ENCODE assay signal across 1 cellular context in genomic region chr7:12640299-12641096, GRCh38.
TF ChIP-seq lines count a peak whose summit lies in the region.

No MANE protein-coding gene starts in this region.

TF ChIP-seq in HepG2, 621 proteins besides CTCF, POLR2A, EP300 and RAD21 (continued from another document and continues in another):
- TF ChIP-seq HOMEZ (CRISPR knock-in tag; IDR thresholded peaks at IDR 0.05; ENCODE audit: low read depth) (peak; percentile 74; the same call in 1 of the 2 replicates), FOXA1 (IDR thresholded peaks at IDR 0.05) (no peak), FOXA1 (CRISPR knock-in tag; IDR thresholded peaks at IDR 0.05) (peak; percentile 86), MEIS1 (CRISPR knock-in tag; IDR thresholded peaks at IDR 0.05; ENCODE audit: borderline replicate concordance) (no peak), SRSF4 (IDR thresholded peaks at IDR 0.05; ENCODE audit: low read depth, low read length, poor library complexity, severe bottlenecking) (no peak), ZBTB10 (CRISPR knock-in tag; IDR thresholded peaks at IDR 0.05; ENCODE audit: borderline replicate concordance) (no peak), SNAI1 (CRISPR knock-in tag; IDR thresholded peaks at IDR 0.05; ENCODE audit: borderline replicate concordance) (peak; percentile 66; the same call in 1 of the 2 replicates), THAP11 (CRISPR knock-in tag; IDR thresholded peaks at IDR 0.05) (no peak; the same call in 1 of the 2 replicates), ZBTB7B (CRISPR knock-in tag; IDR thresholded peaks at IDR 0.05) (peak; percentile 28; the same call in 1 of the 2 replicates), CENPX (CRISPR knock-in tag; IDR thresholded peaks at IDR 0.05) (no peak), TARDBP (CRISPR knock-in tag; IDR thresholded peaks at IDR 0.05) (peak; percentile 55), MAFG (CRISPR knock-in tag; IDR thresholded peaks at IDR 0.05) (no peak), IRF2 (CRISPR knock-in tag; IDR thresholded peaks at IDR 0.05) (0 out of 2 replicates have a peak, but pooled peaks have one; percentile 51), FLYWCH1 (CRISPR knock-in tag; IDR thresholded peaks at IDR 0.05) (no peak), HOXA7 (CRISPR knock-in tag; IDR thresholded peaks at IDR 0.05) (no peak), POLR2AphosphoS5 (IDR thresholded peaks at IDR 0.05; ENCODE audit: low read depth, low read length) (no peak), KLF16 (CRISPR knock-in tag; IDR thresholded peaks at IDR 0.05) (peak in 1 of 2 experiments; percentile 37; a peak in 1 of 4 replicates), PBX2 (CRISPR knock-in tag; IDR thresholded peaks at IDR 0.05) (no peak), RNF2 (conservative IDR thresholded peaks at IDR 0.05; ENCODE audit: low read depth) (no peak), SIX4 (CRISPR knock-in tag; IDR thresholded peaks at IDR 0.05) (peak; percentile 34; the same call in 1 of the 2 replicates), SMARCE1 (IDR thresholded peaks at IDR 0.05; ENCODE audit: borderline replicate concordance) (no peak), LCORL (IDR thresholded peaks at IDR 0.05) (no peak), LCORL (CRISPR knock-in tag; IDR thresholded peaks at IDR 0.05) (no peak), TOPORS (CRISPR knock-in tag; IDR thresholded peaks at IDR 0.05) (no peak), NFE2L1 (CRISPR knock-in tag; IDR thresholded peaks at IDR 0.05; ENCODE audit: borderline replicate concordance) (no peak), MTA3 (CRISPR knock-in tag; IDR thresholded peaks at IDR 0.05) (no peak), ZSCAN21 (CRISPR knock-in tag; IDR thresholded peaks at IDR 0.05; ENCODE audit: borderline replicate concordance) (no peak), ZFAT (CRISPR knock-in tag; conservative IDR thresholded peaks at IDR 0.05) (no peak), ZNF574 (CRISPR knock-in tag; IDR thresholded peaks at IDR 0.05) (no peak; the same call in 1 of the 2 replicates), TSC22D2 (CRISPR knock-in tag; IDR thresholded peaks at IDR 0.05; ENCODE audit: borderline replicate concordance) (no peak)
- TF ChIP-seq, protein P1, sequence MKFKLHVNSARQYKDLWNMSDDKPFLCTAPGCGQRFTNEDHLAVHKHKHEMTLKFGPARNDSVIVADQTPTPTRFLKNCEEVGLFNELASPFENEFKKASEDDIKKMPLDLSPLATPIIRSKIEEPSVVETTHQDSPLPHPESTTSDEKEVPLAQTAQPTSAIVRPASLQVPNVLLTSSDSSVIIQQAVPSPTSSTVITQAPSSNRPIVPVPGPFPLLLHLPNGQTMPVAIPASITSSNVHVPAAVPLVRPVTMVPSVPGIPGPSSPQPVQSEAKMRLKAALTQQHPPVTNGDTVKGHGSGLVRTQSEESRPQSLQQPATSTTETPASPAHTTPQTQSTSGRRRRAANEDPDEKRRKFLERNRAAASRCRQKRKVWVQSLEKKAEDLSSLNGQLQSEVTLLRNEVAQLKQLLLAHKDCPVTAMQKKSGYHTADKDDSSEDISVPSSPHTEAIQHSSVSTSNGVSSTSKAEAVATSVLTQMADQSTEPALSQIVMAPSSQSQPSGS (CRISPR knock-in tag; IDR thresholded peaks at IDR 0.05) = peak; percentile 63; the same call in 1 of the 2 replicates
- TF ChIP-seq, protein P2, sequence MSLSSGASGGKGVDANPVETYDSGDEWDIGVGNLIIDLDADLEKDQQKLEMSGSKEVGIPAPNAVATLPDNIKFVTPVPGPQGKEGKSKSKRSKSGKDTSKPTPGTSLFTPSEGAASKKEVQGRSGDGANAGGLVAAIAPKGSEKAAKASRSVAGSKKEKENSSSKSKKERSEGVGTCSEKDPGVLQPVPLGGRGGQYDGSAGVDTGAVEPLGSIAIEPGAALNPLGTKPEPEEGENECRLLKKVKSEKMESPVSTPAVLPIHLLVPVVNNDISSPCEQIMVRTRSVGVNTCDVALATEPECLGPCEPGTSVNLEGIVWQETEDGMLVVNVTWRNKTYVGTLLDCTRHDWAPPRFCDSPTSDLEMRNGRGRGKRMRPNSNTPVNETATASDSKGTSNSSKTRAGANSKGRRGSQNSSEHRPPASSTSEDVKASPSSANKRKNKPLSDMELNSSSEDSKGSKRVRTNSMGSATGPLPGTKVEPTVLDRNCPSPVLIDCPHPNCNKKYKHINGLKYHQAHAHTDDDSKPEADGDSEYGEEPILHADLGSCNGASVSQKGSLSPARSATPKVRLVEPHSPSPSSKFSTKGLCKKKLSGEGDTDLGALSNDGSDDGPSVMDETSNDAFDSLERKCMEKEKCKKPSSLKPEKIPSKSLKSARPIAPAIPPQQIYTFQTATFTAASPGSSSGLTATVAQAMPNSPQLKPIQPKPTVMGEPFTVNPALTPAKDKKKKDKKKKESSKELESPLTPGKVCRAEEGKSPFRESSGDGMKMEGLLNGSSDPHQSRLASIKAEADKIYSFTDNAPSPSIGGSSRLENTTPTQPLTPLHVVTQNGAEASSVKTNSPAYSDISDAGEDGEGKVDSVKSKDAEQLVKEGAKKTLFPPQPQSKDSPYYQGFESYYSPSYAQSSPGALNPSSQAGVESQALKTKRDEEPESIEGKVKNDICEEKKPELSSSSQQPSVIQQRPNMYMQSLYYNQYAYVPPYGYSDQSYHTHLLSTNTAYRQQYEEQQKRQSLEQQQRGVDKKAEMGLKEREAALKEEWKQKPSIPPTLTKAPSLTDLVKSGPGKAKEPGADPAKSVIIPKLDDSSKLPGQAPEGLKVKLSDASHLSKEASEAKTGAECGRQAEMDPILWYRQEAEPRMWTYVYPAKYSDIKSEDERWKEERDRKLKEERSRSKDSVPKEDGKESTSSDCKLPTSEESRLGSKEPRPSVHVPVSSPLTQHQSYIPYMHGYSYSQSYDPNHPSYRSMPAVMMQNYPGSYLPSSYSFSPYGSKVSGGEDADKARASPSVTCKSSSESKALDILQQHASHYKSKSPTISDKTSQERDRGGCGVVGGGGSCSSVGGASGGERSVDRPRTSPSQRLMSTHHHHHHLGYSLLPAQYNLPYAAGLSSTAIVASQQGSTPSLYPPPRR (CRISPR knock-in tag; IDR thresholded peaks at IDR 0.05; ENCODE audit: borderline replicate concordance) = peak; percentile 84
- TF ChIP-seq, protein P3, sequence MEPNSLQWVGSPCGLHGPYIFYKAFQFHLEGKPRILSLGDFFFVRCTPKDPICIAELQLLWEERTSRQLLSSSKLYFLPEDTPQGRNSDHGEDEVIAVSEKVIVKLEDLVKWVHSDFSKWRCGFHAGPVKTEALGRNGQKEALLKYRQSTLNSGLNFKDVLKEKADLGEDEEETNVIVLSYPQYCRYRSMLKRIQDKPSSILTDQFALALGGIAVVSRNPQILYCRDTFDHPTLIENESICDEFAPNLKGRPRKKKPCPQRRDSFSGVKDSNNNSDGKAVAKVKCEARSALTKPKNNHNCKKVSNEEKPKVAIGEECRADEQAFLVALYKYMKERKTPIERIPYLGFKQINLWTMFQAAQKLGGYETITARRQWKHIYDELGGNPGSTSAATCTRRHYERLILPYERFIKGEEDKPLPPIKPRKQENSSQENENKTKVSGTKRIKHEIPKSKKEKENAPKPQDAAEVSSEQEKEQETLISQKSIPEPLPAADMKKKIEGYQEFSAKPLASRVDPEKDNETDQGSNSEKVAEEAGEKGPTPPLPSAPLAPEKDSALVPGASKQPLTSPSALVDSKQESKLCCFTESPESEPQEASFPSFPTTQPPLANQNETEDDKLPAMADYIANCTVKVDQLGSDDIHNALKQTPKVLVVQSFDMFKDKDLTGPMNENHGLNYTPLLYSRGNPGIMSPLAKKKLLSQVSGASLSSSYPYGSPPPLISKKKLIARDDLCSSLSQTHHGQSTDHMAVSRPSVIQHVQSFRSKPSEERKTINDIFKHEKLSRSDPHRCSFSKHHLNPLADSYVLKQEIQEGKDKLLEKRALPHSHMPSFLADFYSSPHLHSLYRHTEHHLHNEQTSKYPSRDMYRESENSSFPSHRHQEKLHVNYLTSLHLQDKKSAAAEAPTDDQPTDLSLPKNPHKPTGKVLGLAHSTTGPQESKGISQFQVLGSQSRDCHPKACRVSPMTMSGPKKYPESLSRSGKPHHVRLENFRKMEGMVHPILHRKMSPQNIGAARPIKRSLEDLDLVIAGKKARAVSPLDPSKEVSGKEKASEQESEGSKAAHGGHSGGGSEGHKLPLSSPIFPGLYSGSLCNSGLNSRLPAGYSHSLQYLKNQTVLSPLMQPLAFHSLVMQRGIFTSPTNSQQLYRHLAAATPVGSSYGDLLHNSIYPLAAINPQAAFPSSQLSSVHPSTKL (CRISPR knock-in tag; IDR thresholded peaks at IDR 0.05) = peak; percentile 96
- TF ChIP-seq, protein P4, sequence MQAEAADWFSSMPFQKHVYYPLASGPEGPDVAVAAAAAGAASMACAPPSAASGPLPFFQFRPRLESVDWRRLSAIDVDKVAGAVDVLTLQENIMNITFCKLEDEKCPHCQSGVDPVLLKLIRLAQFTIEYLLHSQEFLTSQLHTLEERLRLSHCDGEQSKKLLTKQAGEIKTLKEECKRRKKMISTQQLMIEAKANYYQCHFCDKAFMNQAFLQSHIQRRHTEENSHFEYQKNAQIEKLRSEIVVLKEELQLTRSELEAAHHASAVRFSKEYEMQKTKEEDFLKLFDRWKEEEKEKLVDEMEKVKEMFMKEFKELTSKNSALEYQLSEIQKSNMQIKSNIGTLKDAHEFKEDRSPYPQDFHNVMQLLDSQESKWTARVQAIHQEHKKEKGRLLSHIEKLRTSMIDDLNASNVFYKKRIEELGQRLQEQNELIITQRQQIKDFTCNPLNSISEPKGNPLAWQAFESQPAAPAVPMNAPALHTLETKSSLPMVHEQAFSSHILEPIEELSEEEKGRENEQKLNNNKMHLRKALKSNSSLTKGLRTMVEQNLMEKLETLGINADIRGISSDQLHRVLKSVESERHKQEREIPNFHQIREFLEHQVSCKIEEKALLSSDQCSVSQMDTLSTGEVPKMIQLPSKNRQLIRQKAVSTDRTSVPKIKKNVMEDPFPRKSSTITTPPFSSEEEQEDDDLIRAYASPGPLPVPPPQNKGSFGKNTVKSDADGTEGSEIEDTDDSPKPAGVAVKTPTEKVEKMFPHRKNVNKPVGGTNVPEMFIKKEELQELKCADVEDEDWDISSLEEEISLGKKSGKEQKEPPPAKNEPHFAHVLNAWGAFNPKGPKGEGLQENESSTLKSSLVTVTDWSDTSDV (CRISPR knock-in tag; IDR thresholded peaks at IDR 0.05) = no peak
- TF ChIP-seq, protein P5, sequence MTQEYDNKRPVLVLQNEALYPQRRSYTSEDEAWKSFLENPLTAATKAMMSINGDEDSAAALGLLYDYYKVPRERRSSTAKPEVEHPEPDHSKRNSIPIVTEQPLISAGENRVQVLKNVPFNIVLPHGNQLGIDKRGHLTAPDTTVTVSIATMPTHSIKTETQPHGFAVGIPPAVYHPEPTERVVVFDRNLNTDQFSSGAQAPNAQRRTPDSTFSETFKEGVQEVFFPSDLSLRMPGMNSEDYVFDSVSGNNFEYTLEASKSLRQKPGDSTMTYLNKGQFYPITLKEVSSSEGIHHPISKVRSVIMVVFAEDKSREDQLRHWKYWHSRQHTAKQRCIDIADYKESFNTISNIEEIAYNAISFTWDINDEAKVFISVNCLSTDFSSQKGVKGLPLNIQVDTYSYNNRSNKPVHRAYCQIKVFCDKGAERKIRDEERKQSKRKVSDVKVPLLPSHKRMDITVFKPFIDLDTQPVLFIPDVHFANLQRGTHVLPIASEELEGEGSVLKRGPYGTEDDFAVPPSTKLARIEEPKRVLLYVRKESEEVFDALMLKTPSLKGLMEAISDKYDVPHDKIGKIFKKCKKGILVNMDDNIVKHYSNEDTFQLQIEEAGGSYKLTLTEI (CRISPR knock-in tag; conservative IDR thresholded peaks at IDR 0.05) = no peak
